In genomic region chr19:8610041-8610927, GRCh38 we compare ENCODE assay signal across 1 cellular context.
TF ChIP-seq lines count a peak whose summit lies in the region.

Gene ADAMTS10, minus strand, starts transcription at chr19:8610715. Its CDS starts 5,005 bp downstream, at chr19:8605710.

TF ChIP-seq in HEK293, 187 proteins besides CTCF, POLR2A, EP300 and RAD21 (continued from another document and continues in another):
- TF ChIP-seq ZSCAN4 (tag by site-specific recombination; IDR thresholded peaks at IDR 0.05): peak; percentile 95
- no peak for TF ChIP-seq ZNF280D (tag by site-specific recombination; IDR thresholded peaks at IDR 0.05)
- TF ChIP-seq ZFHX2 (tag by site-specific recombination; conservative IDR thresholded peaks at IDR 0.05): peak; percentile 93
- no peak for TF ChIP-seq OVOL3 (tag by site-specific recombination; IDR thresholded peaks at IDR 0.05)
- TF ChIP-seq ZNF10 (tag by site-specific recombination; IDR thresholded peaks at IDR 0.05): no peak
- TF ChIP-seq ZNF274 (IDR thresholded peaks at IDR 0.05; ENCODE audit: low read length): no peak
- no peak for TF ChIP-seq ZNF274 (tag by site-specific recombination; IDR thresholded peaks at IDR 0.05; ENCODE audit: borderline replicate concordance)
- no peak; the same call in none of the 2 replicates for TF ChIP-seq ZNF639 (tag by site-specific recombination; IDR thresholded peaks at IDR 0.05)
- TF ChIP-seq MEIS1 (CRISPR knock-in tag; IDR thresholded peaks at IDR 0.05; ENCODE audit: borderline replicate concordance): no peak
- TF ChIP-seq ZNF518A (tag by site-specific recombination; conservative IDR thresholded peaks at IDR 0.05; ENCODE audit: low read depth): no peak
- TF ChIP-seq SCRT1 (tag by site-specific recombination; IDR thresholded peaks at IDR 0.05; ENCODE audit: borderline replicate concordance): 0 out of 2 replicates have a peak, but pooled peaks have one; percentile 22
- TF ChIP-seq ZNF626 (tag by site-specific recombination; IDR thresholded peaks at IDR 0.05): no peak
- TF ChIP-seq ZNF521 (tag by site-specific recombination; IDR thresholded peaks at IDR 0.05): no peak
- no peak for TF ChIP-seq ZNF654 (tag by site-specific recombination; IDR thresholded peaks at IDR 0.05; ENCODE audit: low read depth)
- no peak for TF ChIP-seq ZNF426 (tag by site-specific recombination; IDR thresholded peaks at IDR 0.05)
- no peak for TF ChIP-seq BCL6B (tag by site-specific recombination; IDR thresholded peaks at IDR 0.05)
- TF ChIP-seq ZNF133 (tag by site-specific recombination; IDR thresholded peaks at IDR 0.05): 0 out of 2 replicates have a peak, but pooled peaks have one; percentile 11
- TF ChIP-seq ZNF23 (tag by site-specific recombination; IDR thresholded peaks at IDR 0.05; ENCODE audit: borderline replicate concordance): no peak
- no peak for TF ChIP-seq ZNF585B (tag by site-specific recombination; IDR thresholded peaks at IDR 0.05)
- TF ChIP-seq ZNF792 (tag by site-specific recombination; IDR thresholded peaks at IDR 0.05): 0 out of 2 replicates have a peak, but pooled peaks have one; percentile 64
- no peak for TF ChIP-seq ZNF169 (tag by site-specific recombination; IDR thresholded peaks at IDR 0.05)
- no peak for TF ChIP-seq PRDM1 (tag by site-specific recombination; IDR thresholded peaks at IDR 0.05)
- TF ChIP-seq ZNF555 (tag by site-specific recombination; conservative IDR thresholded peaks at IDR 0.05): no peak
- no peak for TF ChIP-seq ZNF701 (tag by site-specific recombination; IDR thresholded peaks at IDR 0.05)
- no peak for TF ChIP-seq ZNF830 (tag by site-specific recombination; IDR thresholded peaks at IDR 0.05; ENCODE audit: low read depth)
- peak; percentile 55; the same call in 1 of the 2 replicates for TF ChIP-seq ZEB2 (tag by site-specific recombination; IDR thresholded peaks at IDR 0.05)
- no peak for TF ChIP-seq KLF10 (tag by site-specific recombination; IDR thresholded peaks at IDR 0.05)
- no peak for TF ChIP-seq ZNF707 (tag by site-specific recombination; IDR thresholded peaks at IDR 0.05)
- no peak for TF ChIP-seq ZNF138 (tag by site-specific recombination; IDR thresholded peaks at IDR 0.05; ENCODE audit: borderline replicate concordance)
- no peak for TF ChIP-seq ZSCAN30 (tag by site-specific recombination; IDR thresholded peaks at IDR 0.05)
- no peak for TF ChIP-seq ZFP3 (tag by site-specific recombination; IDR thresholded peaks at IDR 0.05; ENCODE audit: low read depth)
- TF ChIP-seq ATF2 (tag by site-specific recombination; IDR thresholded peaks at IDR 0.05; ENCODE audit: low read depth): no peak
- no peak for TF ChIP-seq ZNF362 (tag by site-specific recombination; IDR thresholded peaks at IDR 0.05)
- TF ChIP-seq ZNF48 (tag by site-specific recombination; IDR thresholded peaks at IDR 0.05): no peak
- no peak for TF ChIP-seq ZNF596 (tag by site-specific recombination; IDR thresholded peaks at IDR 0.05)
- TF ChIP-seq ZNF768 (tag by site-specific recombination; IDR thresholded peaks at IDR 0.05): no peak
- no peak for TF ChIP-seq ZNF24 (tag by site-specific recombination; IDR thresholded peaks at IDR 0.05)
- TF ChIP-seq ZNF776 (tag by site-specific recombination; IDR thresholded peaks at IDR 0.05; ENCODE audit: borderline replicate concordance): no peak
- no peak for TF ChIP-seq ZNF132 (tag by site-specific recombination; IDR thresholded peaks at IDR 0.05; ENCODE audit: borderline replicate concordance)
- TF ChIP-seq ZNF791 (tag by site-specific recombination; IDR thresholded peaks at IDR 0.05): peak; percentile 75; the same call in 1 of the 2 replicates
- peak; percentile 96 for TF ChIP-seq ZNF777 (tag by site-specific recombination; IDR thresholded peaks at IDR 0.05; ENCODE audit: borderline replicate concordance)
- TF ChIP-seq ZNF558 (tag by site-specific recombination; IDR thresholded peaks at IDR 0.05): no peak
- TF ChIP-seq ZNF211 (tag by site-specific recombination; IDR thresholded peaks at IDR 0.05; ENCODE audit: low read depth): no peak
- no peak for TF ChIP-seq IKZF3 (tag by site-specific recombination; IDR thresholded peaks at IDR 0.05)
- TF ChIP-seq ZNF114 (tag by site-specific recombination; IDR thresholded peaks at IDR 0.05): no peak
- no peak for TF ChIP-seq ZNF311 (tag by site-specific recombination; IDR thresholded peaks at IDR 0.05; ENCODE audit: borderline replicate concordance)
- no peak; the same call in 1 of the 2 replicates for TF ChIP-seq PRDM4 (tag by site-specific recombination; IDR thresholded peaks at IDR 0.05)
